Comparison of ENCODE assay signal across 8 cellular contexts in the genomic region with DNA sequence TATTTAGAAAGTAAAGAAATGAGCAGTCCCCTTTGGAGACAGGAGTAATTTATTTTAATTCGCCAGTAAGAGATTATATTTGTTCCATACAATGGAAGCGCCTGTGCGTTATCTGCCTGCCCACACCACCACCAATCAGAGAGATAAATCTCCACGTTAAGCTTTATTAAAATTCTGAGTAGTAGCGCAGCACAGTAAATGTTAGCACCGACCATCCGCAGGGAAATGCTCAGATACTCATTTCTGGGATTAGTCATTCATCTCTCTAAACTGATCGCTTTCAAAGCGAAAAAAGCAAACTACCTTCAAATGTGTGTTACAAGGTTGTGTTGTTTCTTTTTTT. TPM values are rescaled to one million over a fixed set of nuclear protein-coding genes. Genes with fewer than 3 reads are reported as not detected.
A peak's percentile ranks its signal among the peaks of the same experiment; 100 is the strongest.
DNase-seq lines count a peak whose midpoint lies in the region; ATAC-seq and TF ChIP-seq lines count a peak whose summit lies in the region.

No MANE protein-coding gene starts in this region.

- H3K9me3 Mint-ChIP-seq in activated CD8-positive, alpha-beta T cell treated with anti-CD3 and anti-CD28 coated beads for 36 hours: no peaks in the 10 kb centered on the region
- peaks cover 0 to 2% of the 10 kb centered on the region in 2 donors for H3K9me3 Mint-ChIP-seq in stimulated activated naive B cell treated with anti-CD40 and anti-IgM and Interleukin-4, amounts not matched to agents 10 μg/mL and 1 μg/mL and 100 μg/mL, for 72 hours

- CTCF ChIA-PET in activated CD8-positive, alpha-beta T cell treated with anti-CD3 and anti-CD28 coated beads for 36 hours (lab: Charles Lee): interaction anchor here (0.7 to 1.5 kb wide), 8 partner anchors 9 to 344 kb away, joined by 3 to 6 read pairs (median 3); no protein-coding TSS in a partner anchor

- no CpG with 5 or more reads among the region's 9 CpGs for WGBS in iPS DF 6.9 (ENCODE audit: insufficient coverage, insufficient read length)

- H3K4me1 Mint-ChIP-seq in activated CD8-positive, alpha-beta T cell treated with anti-CD3 and anti-CD28 coated beads for 36 hours (ENCODE audit: low read depth): peaks cover 40% of the 10 kb centered on the region
- H3K4me1 Mint-ChIP-seq in stimulated activated naive B cell treated with anti-CD40 and anti-IgM and Interleukin-4, amounts not matched to agents 10 μg/mL and 1 μg/mL and 100 μg/mL, for 72 hours: peaks cover 10 to 36% of the 10 kb centered on the region in 2 donors

- no peaks in the 10 kb centered on the region for H3K9me3 ChIP-seq in iPS DF 6.9 (ENCODE audit: control insufficient read depth, insufficient read depth, low read length)

- H3K27me3 Mint-ChIP-seq in activated CD8-positive, alpha-beta T cell treated with anti-CD3 and anti-CD28 coated beads for 36 hours: peaks cover 1% of the 10 kb centered on the region
- peaks cover 14 to 22% of the 10 kb centered on the region in 2 donors for H3K27me3 Mint-ChIP-seq in stimulated activated naive B cell treated with anti-CD40 and anti-IgM and Interleukin-4, amounts not matched to agents 10 μg/mL and 1 μg/mL and 100 μg/mL, for 72 hours

- no peak for TF ChIP-seq CTCF in HFF-Myc (IDR thresholded peaks at IDR 0.05; ENCODE audit: low read depth, low read length, missing control alignments)
- TF ChIP-seq CTCF in activated CD8-positive, alpha-beta T cell treated with anti-CD3 and anti-CD28 coated beads for 36 hours (IDR thresholded peaks at IDR 0.05): no peak

- H3K4me3 ChIP-seq in HFF-Myc (replicated peaks; ENCODE audit: low read depth, low read length) (peak overlapping the region; percentile 88), iPS DF 6.9 (ENCODE audit: low read length) (peak overlapping the region; percentile 97; the same call in 1 of the 2 replicates)

- H3K4me3 Mint-ChIP-seq in activated CD8-positive, alpha-beta T cell treated with anti-CD3 and anti-CD28 coated beads for 36 hours: peak overlapping the region; percentile 92
- peak overlapping the region; percentile 91 to 97 for H3K4me3 Mint-ChIP-seq in stimulated activated naive B cell treated with anti-CD40 and anti-IgM and Interleukin-4, amounts not matched to agents 10 μg/mL and 1 μg/mL and 100 μg/mL, for 72 hours

- peaks cover 44% of the 10 kb centered on the region for H3K36me3 Mint-ChIP-seq in activated CD8-positive, alpha-beta T cell treated with anti-CD3 and anti-CD28 coated beads for 36 hours (ENCODE audit: low read depth)
- H3K36me3 Mint-ChIP-seq in stimulated activated naive B cell treated with anti-CD40 and anti-IgM and Interleukin-4, amounts not matched to agents 10 μg/mL and 1 μg/mL and 100 μg/mL, for 72 hours: peaks cover 5% of the 10 kb centered on the region in 2 donors

- H3K36me3 ChIP-seq in iPS DF 6.9 (ENCODE audit: control insufficient read depth, insufficient read depth, low read length): no peaks in the 10 kb centered on the region

- no peak overlapping the region for H3K27ac ChIP-seq in iPS DF 6.9 (ENCODE audit: low read length)

- POLR2A ChIA-PET in activated CD8-positive, alpha-beta T cell treated with anti-CD3 and anti-CD28 coated beads for 36 hours (lab: Charles Lee): interaction anchor here (0.8 to 3.9 kb wide), 6 partner anchors 11 to 60 kb away, joined by 3 to 14 read pairs (median 5); no protein-coding TSS in a partner anchor

- intact Hi-C loops in activated CD8-positive, alpha-beta T cell treated with anti-CD3 and anti-CD28 coated beads for 36 hours (cut with micrococcal nuclease): loop anchor here (5.0 kb wide), 1 partner anchor 40 kb away; no protein-coding TSS in a partner anchor

- DNase-seq in ACHN (peak; percentile 30), HFF-Myc (ENCODE audit: extremely low read depth, low read depth) (no peak), iPS DF 6.9 (ENCODE audit: low read depth, low spot score) (no peak), NCI-H1694 (lab: John Stamatoyannopoulos, UW) (no peak), ecto neural progenitor cell (ENCODE audit: low spot score) (no peak)
- peak; percentile 17 for DNase-seq in activated CD8-positive, alpha-beta T cell treated with anti-CD3 and anti-CD28 coated beads for 36 hours
- no peak for DNase-seq in stimulated activated naive B cell treated with anti-CD40 and anti-IgM and Interleukin-4, amounts not matched to agents 10 μg/mL and 1 μg/mL and 100 μg/mL, for 72 hours

- H3K27me3 ChIP-seq in iPS DF 6.9 (ENCODE audit: control insufficient read depth, insufficient read depth, low read length): no peaks in the 10 kb centered on the region

- in situ Hi-C loops in ACHN (cut with HindIII; ENCODE audit: low pct_ligation_motif_present, low pct_unique_long_range_greater_than_20kb, low sequenced_read_pairs): no loop called here

- peaks cover 9% of the 10 kb centered on the region for H3K4me1 ChIP-seq in iPS DF 6.9 (ENCODE audit: control insufficient read depth, insufficient read depth, low read length)

- peak overlapping the region; percentile 87 for H3K27ac Mint-ChIP-seq in activated CD8-positive, alpha-beta T cell treated with anti-CD3 and anti-CD28 coated beads for 36 hours
- H3K27ac Mint-ChIP-seq in stimulated activated naive B cell treated with anti-CD40 and anti-IgM and Interleukin-4, amounts not matched to agents 10 μg/mL and 1 μg/mL and 100 μg/mL, for 72 hours: peak overlapping the region; percentile 70

- no peak for ATAC-seq in activated CD8-positive, alpha-beta T cell treated with anti-CD3 and anti-CD28 coated beads for 36 hours
- ATAC-seq in stimulated activated naive B cell treated with anti-CD40 and anti-IgM and Interleukin-4, amounts not matched to agents 10 μg/mL and 1 μg/mL and 100 μg/mL, for 72 hours (replicated peaks): no peak
- ATAC-seq in GM19397 (IDR thresholded peaks at IDR 0.05; ENCODE audit: unreplicated experiment): no peak

RNA-seq across cellular contexts. Expression of a gene that starts 1.2 kb away (rescaled TPM):
- total RNA-seq in activated CD8-positive, alpha-beta T cell treated with anti-CD3 and anti-CD28 coated beads for 36 hours: 10 to 100 TPM; 28.1 to 29.7 TPM

Comparison
In these comparisons a context has a peak if more than half of its experiments do, and no peak if none do; other contexts are left out.
1. DNase-seq: peak in ACHN (single experiment) and activated CD8-positive, alpha-beta T cell treated with anti-CD3 and anti-CD28 coated beads for 36 hours (single experiment); none in HFF-Myc (single experiment), iPS DF 6.9 (single experiment), stimulated activated naive B cell treated with anti-CD40 and anti-IgM and Interleukin-4, amounts not matched to agents 10 μg/mL and 1 μg/mL and 100 μg/mL, for 72 hours (single experiment), NCI-H1694 (single experiment) and ecto neural progenitor cell (single experiment).